Comparison of ENCODE assay signal across 23 cellular contexts in the genomic region with DNA sequence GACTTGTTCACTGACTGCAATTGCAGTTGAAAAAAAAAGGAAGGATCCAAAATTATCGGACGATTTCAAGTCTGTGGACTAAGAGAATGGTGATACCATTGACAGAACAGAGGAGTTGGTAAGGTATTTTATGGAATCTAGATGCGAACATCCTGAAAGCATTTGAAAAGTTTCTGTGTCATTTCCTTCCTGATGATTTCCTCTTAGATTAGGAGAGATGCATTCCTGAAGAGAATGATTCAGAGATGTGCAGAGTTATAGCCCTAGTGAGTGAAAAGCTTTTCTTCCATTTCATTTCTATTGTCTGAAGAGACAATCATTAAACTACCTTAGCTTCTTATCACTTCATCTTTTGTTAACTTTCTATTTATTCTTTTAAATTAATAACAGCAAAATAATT.
DNase-seq lines count a peak whose midpoint lies in the region; ATAC-seq, FAIRE-seq and TF ChIP-seq lines count a peak whose summit lies in the region.
"Had no signal": no experiment of that assay in that cellular context is flagged by ENCODE, and none has a peak within 500 bp of the region (broad histone marks: within the 10 kb centered on the region; RNA-seq: fewer than 3 reads in every experiment).

No MANE protein-coding gene starts in this region.

- no peaks in the 10 kb centered on the region for H3K36me3 ChIP-seq in skeletal muscle satellite cell (ENCODE audit: insufficient read depth, low read length)
- H3K36me3 ChIP-seq: heart right ventricle had no signal

- ATAC-seq in HG02970 (IDR thresholded peaks at IDR 0.05; ENCODE audit: low FRiP score, unreplicated experiment) (no peak), GM18873 (IDR thresholded peaks at IDR 0.05; ENCODE audit: low FRiP score, unreplicated experiment) (no peak)
- ATAC-seq: activated CD4-positive, alpha-beta T cell treated with anti-CD3 and anti-CD28 coated beads for 36 hours; heart right ventricle; left cardiac atrium; Right ventricle myocardium inferior; stimulated activated naive CD8-positive, alpha-beta T cell treated with anti-CD3 and anti-CD28 coated beads, Interleukin-15, Interleukin-2, amounts not matched to agents 100 U/mL and 50 U/mL, for 24 hours had no signal

- H3K27ac ChIP-seq in RWPE1 = no peak overlapping the region
- H3K27ac ChIP-seq: epithelial cell of prostate, heart right ventricle, testis, uterus had no signal

- H3K4me1 ChIP-seq in skeletal muscle satellite cell (ENCODE audit: control insufficient read depth, insufficient read depth, low read length) = peaks cover 13% of the 10 kb centered on the region
- H3K4me1 ChIP-seq: heart right ventricle, testis, uterus had no signal

- TF ChIP-seq CTCF in RWPE1 (conservative IDR thresholded peaks at IDR 0.05; ENCODE audit: low read depth) (no peak), fibroblast of the aortic adventitia (IDR thresholded peaks at IDR 0.05; ENCODE audit: insufficient read depth, low read length) (no peak)

- no peak overlapping the region for H3K4me3 ChIP-seq in fibroblast of the aortic adventitia (ENCODE audit: low read depth, low read length)
- H3K4me3 ChIP-seq in skeletal muscle satellite cell (ENCODE audit: low read length) = no peak overlapping the region
- H3K4me3 ChIP-seq: heart right ventricle, testis, uterus had no signal

- POLR2A ChIA-PET in RWPE1 (lab: Yijun Ruan, JAX; ENCODE audit: low non-redundant PET) = no interaction called here

- DNase-seq in GM03348 (ENCODE audit: low spot score) (peak; percentile 6), RWPE1 (ENCODE audit: low spot score) (peak; percentile 8), fibroblast of the aortic adventitia (ENCODE audit: low read depth) (peak; percentile 26), HTR-8/SVneo (ENCODE audit: insufficient read length, low spot score) (no peak)
- DNase-seq: activated CD4-positive, alpha-beta T cell treated with anti-CD3 and anti-CD28 coated beads for 36 hours; activated naive CD8-positive, alpha-beta T cell treated with anti-CD3 and anti-CD28 coated beads for 36 hours; activated T-cell treated with anti-CD3 and anti-CD28 coated beads for 4 hours; AML-193; CD4-positive, alpha-beta memory T cell; cerebellar nuclear complex; DMS 273 treated with DMSO at 0.1 percent for 48 hours; heart right ventricle; Karpas-422; left cardiac atrium; stimulated activated naive CD8-positive, alpha-beta T cell treated with anti-CD3 and anti-CD28 coated beads, Interleukin-15, Interleukin-2, amounts not matched to agents 100 U/mL and 50 U/mL, for 24 hours; testis; uterus had no signal

- H3K9ac ChIP-seq in skeletal muscle satellite cell (ENCODE audit: low read depth, low read length) = no peak overlapping the region

- no peaks in the 10 kb centered on the region for H3K27me3 ChIP-seq in skeletal muscle satellite cell (ENCODE audit: control insufficient read depth, insufficient read depth, low read length)
- H3K27me3 ChIP-seq: heart right ventricle, testis, uterus had no signal

- FAIRE-seq in HTR-8/SVneo (lab: Jason Lieb, UNC) = no peak
- FAIRE-seq: G401.6 had no signal

- H3K9me3 ChIP-seq in skeletal muscle satellite cell (replicated peaks; ENCODE audit: low read length) = no peaks in the 10 kb centered on the region
- H3K9me3 ChIP-seq: heart right ventricle, testis, uterus had no signal

- CTCF ChIA-PET in RWPE1 (lab: Yijun Ruan, JAX) = no interaction called here

- peak overlapping the region; percentile 6 for H3K4me2 ChIP-seq in skeletal muscle satellite cell (ENCODE audit: low read length)
